2 cellular contexts compared by ENCODE assay signal in the genomic region with DNA sequence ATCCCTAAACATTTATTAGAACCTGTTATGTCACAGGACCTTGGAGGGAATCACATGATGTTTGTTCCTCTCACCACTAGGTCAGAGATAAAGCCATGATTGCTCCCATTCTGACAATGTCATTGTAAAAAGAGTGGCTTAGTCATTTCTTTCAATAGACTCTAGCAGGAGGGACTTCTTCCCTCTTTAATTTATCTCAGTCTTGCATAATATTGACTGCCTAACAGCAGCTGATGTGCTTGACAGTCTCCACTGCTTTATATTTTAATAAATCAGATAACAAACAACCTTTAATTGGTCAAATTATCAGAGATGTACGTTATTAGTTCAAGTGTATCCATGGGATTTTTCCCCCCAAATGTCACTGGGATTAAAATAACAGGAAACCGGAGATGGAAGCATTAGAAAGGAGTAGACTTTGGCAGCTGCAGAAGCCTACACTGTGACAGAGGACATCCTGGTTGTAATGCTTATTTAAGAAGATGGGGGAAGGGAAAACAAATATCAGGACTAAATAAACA.
TF ChIP-seq lines count a peak whose summit lies in the region.

No MANE protein-coding gene starts in this region.

TF ChIP-seq in A549, 52 proteins besides CTCF, POLR2A, EP300 and RAD21 (continued from another document):
- TF ChIP-seq FOSL2 (IDR thresholded peaks at IDR 0.05): no peak
- peak; percentile 40; the same call in 1 of the 2 replicates for TF ChIP-seq FOSL2 (CRISPR knock-in tag; IDR thresholded peaks at IDR 0.05)
- TF ChIP-seq KDM1A (IDR thresholded peaks at IDR 0.05; ENCODE audit: low read depth): no peak
- 0 out of 4 replicates have a peak, but pooled peaks of 1 of the 2 experiments have one; percentile 22 for TF ChIP-seq CEBPB (IDR thresholded peaks at IDR 0.05)

TF ChIP-seq in GM23338, 12 proteins besides CTCF, POLR2A, EP300 and RAD21 (continued from another document):
- TF ChIP-seq, protein P1, sequence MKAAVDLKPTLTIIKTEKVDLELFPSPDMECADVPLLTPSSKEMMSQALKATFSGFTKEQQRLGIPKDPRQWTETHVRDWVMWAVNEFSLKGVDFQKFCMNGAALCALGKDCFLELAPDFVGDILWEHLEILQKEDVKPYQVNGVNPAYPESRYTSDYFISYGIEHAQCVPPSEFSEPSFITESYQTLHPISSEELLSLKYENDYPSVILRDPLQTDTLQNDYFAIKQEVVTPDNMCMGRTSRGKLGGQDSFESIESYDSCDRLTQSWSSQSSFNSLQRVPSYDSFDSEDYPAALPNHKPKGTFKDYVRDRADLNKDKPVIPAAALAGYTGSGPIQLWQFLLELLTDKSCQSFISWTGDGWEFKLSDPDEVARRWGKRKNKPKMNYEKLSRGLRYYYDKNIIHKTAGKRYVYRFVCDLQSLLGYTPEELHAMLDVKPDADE (IDR thresholded peaks at IDR 0.05): no peak
- TF ChIP-seq ZNF114 (CRISPR knock-in tag; IDR thresholded peaks at IDR 0.05): no peak
- TF ChIP-seq ZNF331 (CRISPR knock-in tag; IDR thresholded peaks at IDR 0.05; ENCODE audit: low read depth): no peak
- TF ChIP-seq, protein P2, sequence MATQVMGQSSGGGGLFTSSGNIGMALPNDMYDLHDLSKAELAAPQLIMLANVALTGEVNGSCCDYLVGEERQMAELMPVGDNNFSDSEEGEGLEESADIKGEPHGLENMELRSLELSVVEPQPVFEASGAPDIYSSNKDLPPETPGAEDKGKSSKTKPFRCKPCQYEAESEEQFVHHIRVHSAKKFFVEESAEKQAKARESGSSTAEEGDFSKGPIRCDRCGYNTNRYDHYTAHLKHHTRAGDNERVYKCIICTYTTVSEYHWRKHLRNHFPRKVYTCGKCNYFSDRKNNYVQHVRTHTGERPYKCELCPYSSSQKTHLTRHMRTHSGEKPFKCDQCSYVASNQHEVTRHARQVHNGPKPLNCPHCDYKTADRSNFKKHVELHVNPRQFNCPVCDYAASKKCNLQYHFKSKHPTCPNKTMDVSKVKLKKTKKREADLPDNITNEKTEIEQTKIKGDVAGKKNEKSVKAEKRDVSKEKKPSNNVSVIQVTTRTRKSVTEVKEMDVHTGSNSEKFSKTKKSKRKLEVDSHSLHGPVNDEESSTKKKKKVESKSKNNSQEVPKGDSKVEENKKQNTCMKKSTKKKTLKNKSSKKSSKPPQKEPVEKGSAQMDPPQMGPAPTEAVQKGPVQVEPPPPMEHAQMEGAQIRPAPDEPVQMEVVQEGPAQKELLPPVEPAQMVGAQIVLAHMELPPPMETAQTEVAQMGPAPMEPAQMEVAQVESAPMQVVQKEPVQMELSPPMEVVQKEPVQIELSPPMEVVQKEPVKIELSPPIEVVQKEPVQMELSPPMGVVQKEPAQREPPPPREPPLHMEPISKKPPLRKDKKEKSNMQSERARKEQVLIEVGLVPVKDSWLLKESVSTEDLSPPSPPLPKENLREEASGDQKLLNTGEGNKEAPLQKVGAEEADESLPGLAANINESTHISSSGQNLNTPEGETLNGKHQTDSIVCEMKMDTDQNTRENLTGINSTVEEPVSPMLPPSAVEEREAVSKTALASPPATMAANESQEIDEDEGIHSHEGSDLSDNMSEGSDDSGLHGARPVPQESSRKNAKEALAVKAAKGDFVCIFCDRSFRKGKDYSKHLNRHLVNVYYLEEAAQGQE (IDR thresholded peaks at IDR 0.05; ENCODE audit: unreplicated experiment): no peak
- no peak for TF ChIP-seq EZH2 (IDR thresholded peaks at IDR 0.05; ENCODE audit: low read depth, unreplicated experiment)
- no peak for TF ChIP-seq POLR2AphosphoS5 (IDR thresholded peaks at IDR 0.05; ENCODE audit: low read depth)
- TF ChIP-seq, protein P3, sequence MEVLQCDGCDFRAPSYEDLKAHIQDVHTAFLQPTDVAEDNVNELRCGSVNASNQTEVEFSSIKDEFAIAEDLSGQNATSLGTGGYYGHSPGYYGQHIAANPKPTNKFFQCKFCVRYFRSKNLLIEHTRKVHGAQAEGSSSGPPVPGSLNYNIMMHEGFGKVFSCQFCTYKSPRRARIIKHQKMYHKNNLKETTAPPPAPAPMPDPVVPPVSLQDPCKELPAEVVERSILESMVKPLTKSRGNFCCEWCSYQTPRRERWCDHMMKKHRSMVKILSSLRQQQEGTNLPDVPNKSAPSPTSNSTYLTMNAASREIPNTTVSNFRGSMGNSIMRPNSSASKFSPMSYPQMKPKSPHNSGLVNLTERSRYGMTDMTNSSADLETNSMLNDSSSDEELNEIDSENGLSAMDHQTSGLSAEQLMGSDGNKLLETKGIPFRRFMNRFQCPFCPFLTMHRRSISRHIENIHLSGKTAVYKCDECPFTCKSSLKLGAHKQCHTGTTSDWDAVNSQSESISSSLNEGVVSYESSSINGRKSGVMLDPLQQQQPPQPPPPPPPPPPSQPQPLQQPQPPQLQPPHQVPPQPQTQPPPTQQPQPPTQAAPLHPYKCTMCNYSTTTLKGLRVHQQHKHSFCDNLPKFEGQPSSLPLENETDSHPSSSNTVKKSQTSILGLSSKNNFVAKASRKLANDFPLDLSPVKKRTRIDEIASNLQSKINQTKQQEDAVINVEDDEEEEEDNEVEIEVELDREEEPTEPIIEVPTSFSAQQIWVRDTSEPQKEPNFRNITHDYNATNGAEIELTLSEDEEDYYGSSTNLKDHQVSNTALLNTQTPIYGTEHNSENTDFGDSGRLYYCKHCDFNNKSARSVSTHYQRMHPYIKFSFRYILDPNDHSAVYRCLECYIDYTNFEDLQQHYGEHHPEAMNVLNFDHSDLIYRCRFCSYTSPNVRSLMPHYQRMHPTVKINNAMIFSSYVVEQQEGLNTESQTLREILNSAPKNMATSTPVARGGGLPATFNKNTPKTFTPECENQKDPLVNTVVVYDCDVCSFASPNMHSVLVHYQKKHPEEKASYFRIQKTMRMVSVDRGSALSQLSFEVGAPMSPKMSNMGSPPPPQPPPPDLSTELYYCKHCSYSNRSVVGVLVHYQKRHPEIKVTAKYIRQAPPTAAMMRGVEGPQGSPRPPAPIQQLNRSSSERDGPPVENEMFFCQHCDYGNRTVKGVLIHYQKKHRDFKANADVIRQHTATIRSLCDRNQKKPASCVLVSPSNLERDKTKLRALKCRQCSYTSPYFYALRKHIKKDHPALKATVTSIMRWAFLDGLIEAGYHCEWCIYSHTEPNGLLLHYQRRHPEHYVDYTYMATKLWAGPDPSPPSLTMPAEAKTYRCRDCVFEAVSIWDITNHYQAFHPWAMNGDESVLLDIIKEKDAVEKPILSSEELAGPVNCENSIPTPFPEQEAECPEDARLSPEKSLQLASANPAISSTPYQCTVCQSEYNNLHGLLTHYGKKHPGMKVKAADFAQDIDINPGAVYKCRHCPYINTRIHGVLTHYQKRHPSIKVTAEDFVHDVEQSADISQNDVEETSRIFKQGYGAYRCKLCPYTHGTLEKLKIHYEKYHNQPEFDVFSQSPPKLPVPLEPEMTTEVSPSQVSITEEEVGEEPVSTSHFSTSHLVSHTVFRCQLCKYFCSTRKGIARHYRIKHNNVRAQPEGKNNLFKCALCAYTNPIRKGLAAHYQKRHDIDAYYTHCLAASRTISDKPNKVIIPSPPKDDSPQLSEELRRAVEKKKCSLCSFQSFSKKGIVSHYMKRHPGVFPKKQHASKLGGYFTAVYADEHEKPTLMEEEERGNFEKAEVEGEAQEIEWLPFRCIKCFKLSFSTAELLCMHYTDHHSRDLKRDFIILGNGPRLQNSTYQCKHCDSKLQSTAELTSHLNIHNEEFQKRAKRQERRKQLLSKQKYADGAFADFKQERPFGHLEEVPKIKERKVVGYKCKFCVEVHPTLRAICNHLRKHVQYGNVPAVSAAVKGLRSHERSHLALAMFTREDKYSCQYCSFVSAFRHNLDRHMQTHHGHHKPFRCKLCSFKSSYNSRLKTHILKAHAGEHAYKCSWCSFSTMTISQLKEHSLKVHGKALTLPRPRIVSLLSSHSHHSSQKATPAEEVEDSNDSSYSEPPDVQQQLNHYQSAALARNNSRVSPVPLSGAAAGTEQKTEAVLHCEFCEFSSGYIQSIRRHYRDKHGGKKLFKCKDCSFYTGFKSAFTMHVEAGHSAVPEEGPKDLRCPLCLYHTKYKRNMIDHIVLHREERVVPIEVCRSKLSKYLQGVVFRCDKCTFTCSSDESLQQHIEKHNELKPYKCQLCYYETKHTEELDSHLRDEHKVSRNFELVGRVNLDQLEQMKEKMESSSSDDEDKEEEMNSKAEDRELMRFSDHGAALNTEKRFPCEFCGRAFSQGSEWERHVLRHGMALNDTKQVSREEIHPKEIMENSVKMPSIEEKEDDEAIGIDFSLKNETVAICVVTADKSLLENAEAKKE (CRISPR knock-in tag; IDR thresholded peaks at IDR 0.05): no peak
